10 cellular contexts compared by ENCODE assay signal in genomic region chr16:70166584-70167197, GRCh38. TPM values are rescaled to one million over a fixed set of nuclear protein-coding genes. Genes with fewer than 3 reads are reported as not detected.
DNase-seq lines count a peak whose midpoint lies in the region; ATAC-seq, FAIRE-seq and TF ChIP-seq lines count a peak whose summit lies in the region.
"Not testable (repeated sequence)": the region's sequence is repeated elsewhere in the genome, so short reads cannot be mapped to it uniquely, and the experiment has no call there.
"Had no signal": no experiment of that assay in that cellular context is flagged by ENCODE, and none has a peak within 500 bp of the region (broad histone marks: within the 10 kb centered on the region; RNA-seq: fewer than 3 reads in every experiment).

No MANE protein-coding gene starts in this region.

- not testable (repeated sequence) for BruUV-seq in K562 (replicated peaks; lab: Mats Ljungman, UMichigan)

- in situ Hi-C loops in K562 (cut with MboI) = loop anchor here (10.0 kb wide), 1 partner anchor 222 kb away; no protein-coding TSS in a partner anchor

- TF ChIP-seq POLR2A in K562 (conservative IDR thresholded peaks at IDR 0.05); suprapubic skin (IDR thresholded peaks at IDR 0.05): not testable (repeated sequence)

- H3F3A ChIP-seq in OCI-LY1 (ENCODE audit: insufficient read depth, low read length) = not testable (repeated sequence)

- intact Hi-C loops in K562 (cut with micrococcal nuclease); left ventricle myocardium superior (cut with micrococcal nuclease); sciatic nerve (cut with DNase I): not testable (repeated sequence)
- intact Hi-C loops in cardiac septum (cut with DNase I) = loop anchor here (10.0 kb wide), 1 partner anchor 88 kb away; the partner anchor contains the start of gene EXOSC6

- H3K27me3 ChIP-seq in OCI-LY1 (ENCODE audit: insufficient read depth, low read length); K562 (ENCODE audit: control insufficient read depth in 2 of 2, insufficient read depth in 2 of 2, low read length in 2 of 2); suprapubic skin: not testable (repeated sequence)

- H2AFZ ChIP-seq in OCI-LY1 (ENCODE audit: low read length); K562 (ENCODE audit: low read depth, low read length): not testable (repeated sequence)

- not testable (repeated sequence) for H3K79me2 ChIP-seq in OCI-LY1 (ENCODE audit: insufficient read depth, low read length); K562 (ENCODE audit: control insufficient read depth, insufficient read depth, low read length)

- H4K20me1 ChIP-seq in OCI-LY1 (ENCODE audit: insufficient read depth, low read length); K562 (replicated peaks; ENCODE audit: control insufficient read depth, insufficient read depth, low read length): not testable (repeated sequence)

- CTCF ChIA-PET in K562 (lab: Yijun Ruan, JAX; ENCODE audit: low intra/inter-chr PET ratio) = not testable (repeated sequence)

- TF ChIP-seq CTCF in OCI-LY1 (IDR thresholded peaks at IDR 0.05; ENCODE audit: low read length); K562 (IDR thresholded peaks at IDR 0.05 in 2 of 3, conservative IDR thresholded peaks at IDR 0.05 in 1 of 3; ENCODE audit: insufficient read depth in 2 of 3, low read depth in 1 of 3, low read length in 3 of 3); suprapubic skin (IDR thresholded peaks at IDR 0.05): not testable (repeated sequence)

- not testable (repeated sequence) for FAIRE-seq in K562 (lab: Jason Lieb, UNC)

- not testable (repeated sequence) for H3K9me2 ChIP-seq in OCI-LY1 (ENCODE audit: low read depth, low read length)

- 73% methylated on average over 6 of the region's 14 CpGs for WGBS in K562 (ENCODE audit: insufficient coverage, low coverage, missing lambda C conversion rate)
- WGBS in suprapubic skin = 100% methylated on average over 2 of the region's 14 CpGs

- POLR2A ChIA-PET in K562 (lab: Yijun Ruan, JAX) = not testable (repeated sequence)

- H3K36me3 ChIP-seq in OCI-LY1 (ENCODE audit: insufficient read depth, low read length) (peaks cover 10% of the 10 kb centered on the region; the same call in 1 of the 2 replicates), suprapubic skin (peaks cover 10% of the 10 kb centered on the region)
- not testable (repeated sequence) for H3K36me3 ChIP-seq in K562 (ENCODE audit: control insufficient read depth, insufficient read depth, low read length)

- H3K9me3 ChIP-seq in OCI-LY1 (ENCODE audit: low read length); K562 (replicated peaks; ENCODE audit: control insufficient read depth, insufficient read depth, low read depth, low read length); suprapubic skin: not testable (repeated sequence)

- DNase-seq in K562 (ENCODE audit: extremely low read depth in 1 of 4, low spot score in 3 of 4); left ventricle myocardium superior: not testable (repeated sequence)
- peak; percentile 71 for DNase-seq in cardiac septum (ENCODE audit: low spot score)
- DNase-seq in sciatic nerve (ENCODE audit: low spot score) = peak; percentile 49
- peak; percentile 46 to 76 for DNase-seq in suprapubic skin (ENCODE audit: low spot score in 2 of 2)

- H3K4me1 ChIP-seq in OCI-LY1 (ENCODE audit: insufficient read depth, low read length, severe bottlenecking) = peaks cover 13% of the 10 kb centered on the region
- not testable (repeated sequence) for H3K4me1 ChIP-seq in K562 (replicated peaks in 1 of 2; ENCODE audit: control insufficient read depth in 2 of 2, insufficient read depth in 2 of 2, low read length in 2 of 2); suprapubic skin

- TF ChIP-seq RAD21 in K562 (CRISPR knock-in tag; conservative IDR thresholded peaks at IDR 0.05 in 1 of 2, IDR thresholded peaks at IDR 0.05 in 1 of 2) = not testable (repeated sequence)

- peak; percentile 7; the same call in 1 of the 3 replicates for ATAC-seq in K562
- peak; percentile 57 for ATAC-seq in left ventricle myocardium superior
- peak; percentile 56 for ATAC-seq in sciatic nerve

- not testable (repeated sequence) for TF ChIP-seq EP300 in K562 (IDR thresholded peaks at IDR 0.05; ENCODE audit: low read length); suprapubic skin (IDR thresholded peaks at IDR 0.05)

- H3K9ac ChIP-seq in OCI-LY1 (ENCODE audit: low read length); K562 (ENCODE audit: insufficient read depth in 1 of 2, low read depth in 2 of 2, low read length in 2 of 2): not testable (repeated sequence)

- H3K4me3 ChIP-seq in OCI-LY1 (ENCODE audit: low read depth, low read length, poor library complexity, severe bottlenecking); K562; suprapubic skin: not testable (repeated sequence)

- not testable (repeated sequence) for H3K4me2 ChIP-seq in OCI-LY1 (ENCODE audit: low read length); K562 (ENCODE audit: insufficient read depth, low read length)

- H3K9me1 ChIP-seq in K562 (ENCODE audit: control insufficient read depth, insufficient read depth, low read length) = not testable (repeated sequence)

- peak overlapping the region; percentile 88 for H3K27ac ChIP-seq in OCI-LY1 (ENCODE audit: low read depth, low read length, poor library complexity, severe bottlenecking)
- not testable (repeated sequence) for H3K27ac ChIP-seq in K562 (ENCODE audit: extremely low read depth, low read depth, low read length); suprapubic skin

RNA-seq across cellular contexts. Expression of gene CLEC18C, which starts 6.9 kb away (rescaled TPM):
- 6.2 and 13.1 TPM in 2 replicates for total RNA-seq in K562 (2011; cell fraction: chromatin; rRNA removed; ENCODE audit: low replicate concordance)
- total RNA-seq in K562 (2011; cell fraction: nucleolus; rRNA removed) = 11.7 TPM in 2 replicates
- total RNA-seq in K562 (2011; cell fraction: nucleoplasm; rRNA removed) = 5.7 and 6.2 TPM in 2 replicates
- total RNA-seq in K562 (2014; rRNA removed) = 1.0 and 1.3 TPM in 2 replicates
- 0.15 TPM in 1 of 2 replicates, not detected in the other for total RNA-seq in K562 (2014; rRNA removed; fragmentation: Illumina TruSeq; extraction: Trizol)
- total RNA-seq in K562 (2015; rRNA removed; fragmentation: Illumina TruSeq; extraction: Trizol) = 0.54 and 0.90 TPM in 2 replicates
- total RNA-seq in K562 (2021) = 0.62 and 0.89 TPM in 2 replicates
- 0.35 and 1.1 TPM in 2 replicates for polyA plus RNA-seq in K562 (2011; rRNA removed)
- 0.24 TPM in 2 replicates for polyA plus RNA-seq in K562 (2011; cell fraction: cytosol; rRNA removed)
- polyA plus RNA-seq in K562 (2011; cell fraction: nucleus; rRNA removed) = 10.8 and 12.1 TPM in 2 replicates
- 0.39 and 0.89 TPM in 2 replicates for polyA plus RNA-seq in K562 (2012)
- polyA plus RNA-seq in K562 (2014; fragmentation: Illumina TruSeq; extraction: Trizol) = 0.06 and 0.11 TPM in 2 replicates
- not detected for polyA plus RNA-seq in K562 (2014; fragmentation: Nextera tagmentation; extraction: Ambion mirVana)
- 0.38 and 0.60 TPM in 2 replicates for polyA plus RNA-seq in K562 (2014; rRNA removed)
- polyA minus RNA-seq in K562 (2011; rRNA and poly(A)+ RNA removed) = 0.99 and 1.0 TPM in 2 replicates
- polyA minus RNA-seq in K562 (2011; cell fraction: cytosol; rRNA and poly(A)+ RNA removed) = 0.95 and 2.3 TPM in 2 replicates
- 6.7 and 8.3 TPM in 2 replicates for polyA minus RNA-seq in K562 (2011; cell fraction: nucleus; rRNA and poly(A)+ RNA removed)
- 0.11 TPM for total RNA-seq in cardiac septum
- total RNA-seq in left ventricle myocardium superior = not detected
- total RNA-seq in sciatic nerve = 0.58 TPM
- not detected for total RNA-seq in suprapubic skin
- total RNA-seq: G401, GM23338, H4 had no signal
- polyA plus RNA-seq: CD4-positive, alpha-beta memory T cell had no signal

RNA-seq across cellular contexts. Expression of gene PDPR, which starts 52.6 kb away (rescaled TPM):
- total RNA-seq in K562 (2011; cell fraction: chromatin; rRNA removed; ENCODE audit: low replicate concordance) = 91.0 and 117 TPM in 2 replicates
- total RNA-seq in K562 (2011; cell fraction: nucleolus; rRNA removed) = 62.0 and 64.2 TPM in 2 replicates
- 66.8 and 71.5 TPM in 2 replicates for total RNA-seq in K562 (2011; cell fraction: nucleoplasm; rRNA removed)
- total RNA-seq in K562 (2014; rRNA removed) = 10.9 and 15.4 TPM in 2 replicates
- 15.9 and 16.8 TPM in 2 replicates for total RNA-seq in K562 (2014; rRNA removed; fragmentation: Illumina TruSeq; extraction: Trizol)
- 19.2 and 19.5 TPM in 2 replicates for total RNA-seq in K562 (2015; rRNA removed; fragmentation: Illumina TruSeq; extraction: Trizol)
- total RNA-seq in K562 (2021) = 26.0 and 26.9 TPM in 2 replicates
- 33.6 and 35.7 TPM in 2 replicates for polyA plus RNA-seq in K562 (2011; rRNA removed)
- 24.5 and 29.6 TPM in 2 replicates for polyA plus RNA-seq in K562 (2011; cell fraction: cytosol; rRNA removed)
- polyA plus RNA-seq in K562 (2011; cell fraction: nucleus; rRNA removed) = 63.0 and 86.6 TPM in 2 replicates
- polyA plus RNA-seq in K562 (2012) = 17.4 and 19.5 TPM in 2 replicates
- 26.1 and 28.0 TPM in 2 replicates for polyA plus RNA-seq in K562 (2014; fragmentation: Illumina TruSeq; extraction: Trizol)
- 1 to 10 TPM; 4.9 to 7.8 TPM for polyA plus RNA-seq in K562 (2014; fragmentation: Nextera tagmentation; extraction: Ambion mirVana)
- polyA plus RNA-seq in K562 (2014; rRNA removed) = 19.1 and 21.0 TPM in 2 replicates
- 47.9 and 56.3 TPM in 2 replicates for polyA minus RNA-seq in K562 (2011; rRNA and poly(A)+ RNA removed)
- 24.7 and 27.3 TPM in 2 replicates for polyA minus RNA-seq in K562 (2011; cell fraction: cytosol; rRNA and poly(A)+ RNA removed)
- polyA minus RNA-seq in K562 (2011; cell fraction: nucleus; rRNA and poly(A)+ RNA removed) = 30.4 and 39.0 TPM in 2 replicates
- total RNA-seq in cardiac septum = 22.5 TPM
- 19.3 TPM for total RNA-seq in left ventricle myocardium superior
- total RNA-seq in sciatic nerve = 35.7 TPM
- 10 to 100 TPM; 16.7 to 38.8 (median 33.6) TPM for total RNA-seq in suprapubic skin

Comparison
In these comparisons a context has a peak if more than half of its experiments do, and no peak if none do; other contexts are left out.
1. ATAC-seq: peak in every context shown above with its lines; median percentile 57 in left ventricle myocardium superior; 56 in sciatic nerve; 7 in K562.